In the genomic region with DNA sequence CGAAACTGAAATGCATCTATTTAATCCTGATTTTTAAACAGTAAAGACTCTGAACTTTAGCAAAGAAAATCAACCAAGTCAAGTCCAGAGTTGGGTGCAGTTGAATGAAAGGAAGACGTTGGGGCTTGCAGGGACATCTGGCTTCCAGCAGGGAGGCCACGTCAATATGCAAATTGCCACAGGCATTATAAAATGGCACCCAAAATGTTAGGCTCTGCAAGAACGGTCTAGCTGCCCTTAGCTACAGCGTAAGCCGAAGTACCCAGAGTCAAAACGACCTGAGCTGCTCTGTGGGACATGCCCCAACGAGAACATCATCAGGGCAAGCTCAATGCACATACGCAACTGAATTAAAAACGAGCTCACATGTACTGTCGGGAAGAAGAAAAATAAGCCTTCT, we compare ENCODE assay signal across 20 cellular contexts. TPM values are rescaled to one million over a fixed set of nuclear protein-coding genes. Genes with fewer than 3 reads are reported as not detected.
DNase-seq lines count a peak whose midpoint lies in the region; ATAC-seq and TF ChIP-seq lines count a peak whose summit lies in the region.
"Had no signal": no experiment of that assay in that cellular context is flagged by ENCODE, and none has a peak within 500 bp of the region (broad histone marks: within the 10 kb centered on the region; RNA-seq: fewer than 3 reads in every experiment).

No MANE protein-coding gene starts in this region.

- H3K27me3 Mint-ChIP-seq in activated CD4-positive, alpha-beta T cell treated with anti-CD3 and anti-CD28 coated beads, Interleukin-2, amount 10 ng/mL, durations not matched to agents 24 days and 14 days = no peaks in the 10 kb centered on the region
- H3K27me3 Mint-ChIP-seq: memory B cell had no signal

- H3K4me1 ChIP-seq in skeletal muscle satellite cell (ENCODE audit: control insufficient read depth, insufficient read depth, low read length) = peaks cover 48% of the 10 kb centered on the region
- H3K4me1 ChIP-seq in aorta (ENCODE audit: control insufficient read depth in 1 of 2, insufficient read depth in 2 of 2, low read length in 2 of 2) = no peaks in the 10 kb centered on the region

- peak overlapping the region; percentile 55 for H3K9ac ChIP-seq in skeletal muscle satellite cell (ENCODE audit: low read depth, low read length)
- H3K9ac ChIP-seq: neural progenitor cell had no signal

- no peak for DNase-seq in activated CD4-positive, alpha-beta T cell treated with anti-CD3 and anti-CD28 coated beads, Interleukin-2, amount 10 ng/mL, durations not matched to agents 24 days and 14 days
- DNase-seq in activated CD4-positive, alpha-beta T cell treated with anti-CD3 and anti-CD28 coated beads for 1 hour = no peak
- peak; percentile 74 for DNase-seq in RPMI7951 (ENCODE audit: low read depth)
- DNase-seq in epithelial cell of esophagus (ENCODE audit: low read depth) = peak; percentile 27
- no peak for DNase-seq in aorta
- DNase-seq in NCI-H524 treated with DMSO at 0.1 percent for 48 hours (lab: John Stamatoyannopoulos, UW) = no peak
- DNase-seq: activated CD4-positive, alpha-beta T cell treated with anti-CD3 and anti-CD28 coated beads for 4 hours; DMS79 treated with DMSO at 0.1 percent for 48 hours; effector CD4-positive, alpha-beta T cell; NCI-H187; NCI-H510A treated with DMSO at 0.1 percent for 48 hours; T-helper 9 cell had no signal

- no peak for TF ChIP-seq CTCF in epithelial cell of esophagus (IDR thresholded peaks at IDR 0.05; ENCODE audit: insufficient read depth, low read depth, low read length, missing control alignments)

- H3K4me2 ChIP-seq in skeletal muscle satellite cell (ENCODE audit: low read length) = peak overlapping the region; percentile 58
- H3K4me2 ChIP-seq: hepatocyte, neural progenitor cell had no signal

- H3K4me3 ChIP-seq in epithelial cell of esophagus (ENCODE audit: low read length) = no peak overlapping the region
- no peak overlapping the region for H3K4me3 ChIP-seq in skeletal muscle satellite cell (ENCODE audit: low read length)
- H3K4me3 ChIP-seq in aorta (ENCODE audit: low read length in 2 of 2) = no peak overlapping the region
- H3K4me3 ChIP-seq: hepatocyte, neural progenitor cell, vagina had no signal

- H3K36me3 ChIP-seq in skeletal muscle satellite cell (ENCODE audit: insufficient read depth, low read length) (no peaks in the 10 kb centered on the region), aorta (ENCODE audit: control insufficient read depth in 1 of 2, insufficient read depth in 2 of 2, low read length in 1 of 2) (no peaks in the 10 kb centered on the region)
- H3K36me3 ChIP-seq: neural progenitor cell, vagina had no signal

- ATAC-seq in aorta (ENCODE audit: low FRiP score) (no peak), GM21786 (IDR thresholded peaks at IDR 0.05; ENCODE audit: unreplicated experiment) (no peak)
- ATAC-seq: HepG2 had no signal

- 90 to 92% methylated on average over 11 of the region's 11 CpGs for WGBS in aorta, 2 donors

- H3K4me1 Mint-ChIP-seq in activated CD4-positive, alpha-beta T cell treated with anti-CD3 and anti-CD28 coated beads, Interleukin-2, amount 10 ng/mL, durations not matched to agents 24 days and 14 days = peaks cover 59% of the 10 kb centered on the region

- no peak overlapping the region for H3K4me3 Mint-ChIP-seq in activated CD4-positive, alpha-beta T cell treated with anti-CD3 and anti-CD28 coated beads, Interleukin-2, amount 10 ng/mL, durations not matched to agents 24 days and 14 days
- H3K4me3 Mint-ChIP-seq: CD14-positive monocyte, memory B cell, neural progenitor cell had no signal

- no peaks in the 10 kb centered on the region for H3K27me3 ChIP-seq in skeletal muscle satellite cell (ENCODE audit: control insufficient read depth, insufficient read depth, low read length)
- H3K27me3 ChIP-seq in aorta (ENCODE audit: control insufficient read depth in 1 of 2, insufficient read depth in 2 of 2, low read length in 1 of 2) = no peaks in the 10 kb centered on the region
- H3K27me3 ChIP-seq: hepatocyte, neural progenitor cell, vagina had no signal

- H3K9me3 Mint-ChIP-seq in activated CD4-positive, alpha-beta T cell treated with anti-CD3 and anti-CD28 coated beads, Interleukin-2, amount 10 ng/mL, durations not matched to agents 24 days and 14 days = no peaks in the 10 kb centered on the region
- H3K9me3 Mint-ChIP-seq: CD14-positive monocyte, memory B cell, neural progenitor cell had no signal

- H3K36me3 Mint-ChIP-seq in activated CD4-positive, alpha-beta T cell treated with anti-CD3 and anti-CD28 coated beads, Interleukin-2, amount 10 ng/mL, durations not matched to agents 24 days and 14 days (ENCODE audit: low read depth) = peaks cover 27% of the 10 kb centered on the region
- H3K36me3 Mint-ChIP-seq: neural progenitor cell had no signal

- H3K27ac ChIP-seq in aorta (ENCODE audit: low read depth in 1 of 2, low read length in 2 of 2) = no peak overlapping the region
- H3K27ac ChIP-seq: hepatocyte, neural progenitor cell, vagina had no signal

- H3K27ac Mint-ChIP-seq in activated CD4-positive, alpha-beta T cell treated with anti-CD3 and anti-CD28 coated beads, Interleukin-2, amount 10 ng/mL, durations not matched to agents 24 days and 14 days = peak overlapping the region; percentile 89
- H3K27ac Mint-ChIP-seq: memory B cell, neural progenitor cell had no signal

- no peaks in the 10 kb centered on the region for H3K9me3 ChIP-seq in skeletal muscle satellite cell (replicated peaks; ENCODE audit: low read length)
- no peaks in the 10 kb centered on the region for H3K9me3 ChIP-seq in aorta (ENCODE audit: control insufficient read depth, low read length)
- H3K9me3 ChIP-seq: vagina had no signal

- intact Hi-C loops in activated CD4-positive, alpha-beta T cell treated with anti-CD3 and anti-CD28 coated beads, Interleukin-2, amount 10 ng/mL, durations not matched to agents 24 days and 14 days (cut with micrococcal nuclease) = loop anchor here (1.0 to 2.0 kb wide), 3 partner anchors 15 to 73 kb away; no protein-coding TSS in a partner anchor
- intact Hi-C loops in aorta (cut with DNase I) = no loop called here

RNA-seq across cellular contexts. Expression of a gene that starts 30.7 kb away (rescaled TPM):
- total RNA-seq in activated CD4-positive, alpha-beta T cell treated with anti-CD3 and anti-CD28 coated beads, Interleukin-2, amount 10 ng/mL, durations not matched to agents 24 days and 14 days = 137 and 138 TPM in 2 replicates
- total RNA-seq in RPMI7951 (2014; rRNA removed; shearing (Covaris generic)) = 42.8 and 45.6 TPM in 2 replicates
- total RNA-seq in skeletal muscle satellite cell (2012; rRNA removed) = 49.4 and 64.2 TPM in 2 replicates
- total RNA-seq in aorta = 10 to 100 TPM; 53.2 to 81.8 TPM
- polyA plus RNA-seq in aorta = 10 to 100 TPM in 1 of 2 donors, 1 to 10 TPM in 1; 7.6 to 32.1 TPM
- total RNA-seq: HepG2 had no signal
- polyA plus RNA-seq: HepG2 had no signal

Comparison
In these comparisons a context has a peak if more than half of its experiments do, and no peak if none do; other contexts are left out.
1. DNase-seq: peak in RPMI7951 (single experiment) and epithelial cell of esophagus (single experiment); none in activated CD4-positive, alpha-beta T cell treated with anti-CD3 and anti-CD28 coated beads, Interleukin-2, amount 10 ng/mL, durations not matched to agents 24 days and 14 days (single experiment), activated CD4-positive, alpha-beta T cell treated with anti-CD3 and anti-CD28 coated beads for 1 hour (single experiment), aorta (0 of 2) and NCI-H524 treated with DMSO at 0.1 percent for 48 hours (single experiment).